Comparison of ENCODE assay signal across 1 cellular context in the genomic region with DNA sequence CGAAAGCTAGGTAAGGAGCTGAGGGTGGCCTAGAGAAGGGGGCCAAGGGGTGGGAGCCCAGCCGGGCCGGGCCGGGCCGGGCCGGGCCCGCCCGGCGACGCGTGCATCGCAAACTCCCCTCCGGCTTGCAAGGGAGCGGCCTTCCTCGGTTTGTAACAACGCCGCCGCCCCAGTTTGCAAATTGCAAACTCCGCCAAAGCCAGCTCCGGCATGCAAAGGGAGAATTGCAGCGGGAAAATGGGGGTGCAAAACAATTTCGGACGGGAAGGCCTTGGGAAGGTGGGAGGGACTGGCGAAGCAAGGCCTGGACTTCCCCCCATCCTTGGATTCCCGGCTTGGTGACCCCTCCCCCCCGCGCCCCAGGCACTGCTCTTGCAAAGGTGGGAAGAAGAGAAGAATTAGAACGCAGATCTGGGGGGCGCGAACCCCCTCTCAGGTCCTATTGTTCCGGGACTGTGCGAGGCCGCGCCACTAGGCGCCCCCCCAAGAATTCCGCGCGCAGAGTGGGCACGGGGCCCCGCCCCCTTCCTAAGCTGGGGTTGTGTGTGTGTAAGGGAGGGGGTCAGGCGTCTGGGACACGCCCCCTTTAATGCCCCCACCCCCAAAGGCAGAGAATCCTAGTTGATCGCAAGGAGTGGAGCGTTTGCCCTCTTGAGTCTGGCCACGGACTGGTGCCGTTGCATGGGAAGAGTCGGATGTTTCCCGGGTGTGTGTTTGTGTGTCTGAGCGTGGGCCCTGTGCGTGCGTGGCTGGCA.
A peak's percentile ranks its signal among the peaks of the same experiment; 100 is the strongest.
TF ChIP-seq lines count a peak whose summit lies in the region.

No MANE protein-coding gene starts in this region.

TF ChIP-seq in K562, 482 proteins besides CTCF, POLR2A, EP300 and RAD21 (continued from another document):
- TF ChIP-seq, protein P1, sequence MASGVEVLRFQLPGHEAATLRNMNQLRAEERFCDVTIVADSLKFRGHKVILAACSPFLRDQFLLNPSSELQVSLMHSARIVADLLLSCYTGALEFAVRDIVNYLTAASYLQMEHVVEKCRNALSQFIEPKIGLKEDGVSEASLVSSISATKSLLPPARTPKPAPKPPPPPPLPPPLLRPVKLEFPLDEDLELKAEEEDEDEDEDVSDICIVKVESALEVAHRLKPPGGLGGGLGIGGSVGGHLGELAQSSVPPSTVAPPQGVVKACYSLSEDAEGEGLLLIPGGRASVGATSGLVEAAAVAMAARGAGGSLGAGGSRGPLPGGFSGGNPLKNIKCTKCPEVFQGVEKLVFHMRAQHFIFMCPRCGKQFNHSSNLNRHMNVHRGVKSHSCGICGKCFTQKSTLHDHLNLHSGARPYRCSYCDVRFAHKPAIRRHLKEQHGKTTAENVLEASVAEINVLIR (CRISPR knock-in tag; IDR thresholded peaks at IDR 0.05) = no peak
- TF ChIP-seq, protein P2, sequence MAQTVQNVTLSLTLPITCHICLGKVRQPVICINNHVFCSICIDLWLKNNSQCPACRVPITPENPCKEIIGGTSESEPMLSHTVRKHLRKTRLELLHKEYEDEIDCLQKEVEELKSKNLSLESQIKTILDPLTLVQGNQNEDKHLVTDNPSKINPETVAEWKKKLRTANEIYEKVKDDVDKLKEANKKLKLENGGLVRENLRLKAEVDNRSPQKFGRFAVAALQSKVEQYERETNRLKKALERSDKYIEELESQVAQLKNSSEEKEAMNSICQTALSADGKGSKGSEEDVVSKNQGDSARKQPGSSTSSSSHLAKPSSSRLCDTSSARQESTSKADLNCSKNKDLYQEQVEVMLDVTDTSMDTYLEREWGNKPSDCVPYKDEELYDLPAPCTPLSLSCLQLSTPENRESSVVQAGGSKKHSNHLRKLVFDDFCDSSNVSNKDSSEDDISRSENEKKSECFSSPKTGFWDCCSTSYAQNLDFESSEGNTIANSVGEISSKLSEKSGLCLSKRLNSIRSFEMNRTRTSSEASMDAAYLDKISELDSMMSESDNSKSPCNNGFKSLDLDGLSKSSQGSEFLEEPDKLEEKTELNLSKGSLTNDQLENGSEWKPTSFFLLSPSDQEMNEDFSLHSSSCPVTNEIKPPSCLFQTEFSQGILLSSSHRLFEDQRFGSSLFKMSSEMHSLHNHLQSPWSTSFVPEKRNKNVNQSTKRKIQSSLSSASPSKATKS (CRISPR knock-in tag; IDR thresholded peaks at IDR 0.05) = no peak
- TF ChIP-seq MBD2 (IDR thresholded peaks at IDR 0.05; ENCODE audit: borderline replicate concordance, low read depth) (peak; percentile 28; the same call in 1 of the 2 replicates), MCM7 (IDR thresholded peaks at IDR 0.05) (no peak), MCM5 (IDR thresholded peaks at IDR 0.05; ENCODE audit: low read depth) (no peak), FOXK2 (conservative IDR thresholded peaks at IDR 0.05 in 1 of 2, IDR thresholded peaks at IDR 0.05 in 1 of 2; ENCODE audit: low read depth in 2 of 2) (no peak), U2AF2 (optimal IDR thresholded peaks at IDR 0.05; ENCODE audit: low read depth, low read length) (no peak), MTA2 (IDR thresholded peaks at IDR 0.05; ENCODE audit: low read depth) (no peak), ZNF79 (CRISPR knock-in tag; IDR thresholded peaks at IDR 0.05; ENCODE audit: low read depth) (no peak), KAT7 (CRISPR knock-in tag; IDR thresholded peaks at IDR 0.05; ENCODE audit: borderline replicate concordance) (0 out of 2 replicates have a peak, but pooled peaks have one; percentile 24), KDM5B (IDR thresholded peaks at IDR 0.05; ENCODE audit: insufficient replicate concordance, low read depth, low read length) (peak; percentile 46), NR2C1 (IDR thresholded peaks at IDR 0.05) (no peak), NR2C1 (tag; IDR thresholded peaks at IDR 0.05) (no peak), GATA2 (CRISPR knock-in tag; IDR thresholded peaks at IDR 0.05) (no peak)
- TF ChIP-seq, protein P3, sequence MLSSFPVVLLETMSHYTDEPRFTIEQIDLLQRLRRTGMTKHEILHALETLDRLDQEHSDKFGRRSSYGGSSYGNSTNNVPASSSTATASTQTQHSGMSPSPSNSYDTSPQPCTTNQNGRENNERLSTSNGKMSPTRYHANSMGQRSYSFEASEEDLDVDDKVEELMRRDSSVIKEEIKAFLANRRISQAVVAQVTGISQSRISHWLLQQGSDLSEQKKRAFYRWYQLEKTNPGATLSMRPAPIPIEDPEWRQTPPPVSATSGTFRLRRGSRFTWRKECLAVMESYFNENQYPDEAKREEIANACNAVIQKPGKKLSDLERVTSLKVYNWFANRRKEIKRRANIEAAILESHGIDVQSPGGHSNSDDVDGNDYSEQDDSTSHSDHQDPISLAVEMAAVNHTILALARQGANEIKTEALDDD (IDR thresholded peaks at IDR 0.05) = no peak
- TF ChIP-seq, protein P4, sequence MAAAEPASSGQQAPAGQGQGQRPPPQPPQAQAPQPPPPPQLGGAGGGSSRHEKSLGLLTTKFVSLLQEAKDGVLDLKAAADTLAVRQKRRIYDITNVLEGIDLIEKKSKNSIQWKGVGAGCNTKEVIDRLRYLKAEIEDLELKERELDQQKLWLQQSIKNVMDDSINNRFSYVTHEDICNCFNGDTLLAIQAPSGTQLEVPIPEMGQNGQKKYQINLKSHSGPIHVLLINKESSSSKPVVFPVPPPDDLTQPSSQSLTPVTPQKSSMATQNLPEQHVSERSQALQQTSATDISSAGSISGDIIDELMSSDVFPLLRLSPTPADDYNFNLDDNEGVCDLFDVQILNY (CRISPR knock-in tag; IDR thresholded peaks at IDR 0.05) = 0 out of 2 replicates have a peak, but pooled peaks have one; percentile 59
- TF ChIP-seq, protein P5, sequence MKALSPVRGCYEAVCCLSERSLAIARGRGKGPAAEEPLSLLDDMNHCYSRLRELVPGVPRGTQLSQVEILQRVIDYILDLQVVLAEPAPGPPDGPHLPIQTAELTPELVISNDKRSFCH (CRISPR knock-in tag; IDR thresholded peaks at IDR 0.05) = no peak
- TF ChIP-seq, protein P5 (tag; IDR thresholded peaks at IDR 0.05) = no peak
